In genomic region chrX:154372612-154373022, GRCh38 we compare ENCODE assay signal across 8 cellular contexts. TPM values are rescaled to one million over a fixed set of nuclear protein-coding genes. Genes with fewer than 3 reads are reported as not detected.
DNase-seq lines count a peak whose midpoint lies in the region; ATAC-seq and TF ChIP-seq lines count a peak whose summit lies in the region.

No MANE protein-coding gene starts in this region.

- 17% methylated on average over 5 of the region's 5 CpGs for WGBS in urinary bladder

- H3K27me3 ChIP-seq in right atrium auricular region (no peaks in the 10 kb centered on the region), iPS-15b (ENCODE audit: control insufficient read depth, insufficient read depth, low read length) (no peaks in the 10 kb centered on the region)

- H3K27ac ChIP-seq in right atrium auricular region (peak overlapping the region; percentile 84 to 96), urinary bladder (ENCODE audit: low read depth) (no peak overlapping the region)

- TF ChIP-seq CTCF in right atrium auricular region (IDR thresholded peaks at IDR 0.05) (no peak), WI38 (IDR thresholded peaks at IDR 0.05; ENCODE audit: low read depth, low read length) (no peak)

- ATAC-seq in Right ventricle myocardium superior (ENCODE audit: poor library complexity) (no peak), HG03342 (IDR thresholded peaks at IDR 0.05; ENCODE audit: unreplicated experiment) (no peak), GM21717 (IDR thresholded peaks at IDR 0.05; ENCODE audit: unreplicated experiment) (no peak)

- peaks cover 0 to 35% of the 10 kb centered on the region in 2 donors for H3K4me1 ChIP-seq in right atrium auricular region
- H3K4me1 ChIP-seq in iPS-15b (ENCODE audit: control insufficient read depth, insufficient read depth, low read length) = no peaks in the 10 kb centered on the region
- H3K4me1 ChIP-seq in urinary bladder (ENCODE audit: insufficient read depth) = no peaks in the 10 kb centered on the region

- H3K4me3 ChIP-seq in right atrium auricular region (peak overlapping the region; percentile 74 to 78), WI38 (ENCODE audit: low read depth, low read length) (peak overlapping the region; percentile 74), iPS-15b (ENCODE audit: low read depth, low read length) (peak overlapping the region; percentile 56), urinary bladder (ENCODE audit: low read depth, low read length) (peak overlapping the region; percentile 43)

- peaks cover 25% of the 10 kb centered on the region for H3K36me3 ChIP-seq in right atrium auricular region
- H3K36me3 ChIP-seq in iPS-15b (ENCODE audit: control insufficient read depth, insufficient read depth, low read length) = peaks cover 14% of the 10 kb centered on the region
- H3K36me3 ChIP-seq in urinary bladder (ENCODE audit: insufficient read depth) = no peaks in the 10 kb centered on the region

- no peak overlapping the region for H3K9ac ChIP-seq in iPS-15b (ENCODE audit: low read depth, low read length)

- DNase-seq in right atrium auricular region (ENCODE audit: low spot score) (no peak), Right ventricle myocardium superior (no peak), NCI-H446 treated with DMSO at 0.1 percent for 48 hours (lab: John Stamatoyannopoulos, UW) (no peak)

- intact Hi-C loops in Right ventricle myocardium superior (cut with DNase I) = no loop called here

- H3K9me3 ChIP-seq in right atrium auricular region (no peaks in the 10 kb centered on the region), iPS-15b (ENCODE audit: control insufficient read depth, insufficient read depth, low read length) (no peaks in the 10 kb centered on the region)

RNA-seq across cellular contexts. Expression of gene FLNA, which starts 1.8 kb away (rescaled TPM):
- total RNA-seq in right atrium auricular region (100 to 1,000 TPM; 263 to 419 TPM), Right ventricle myocardium superior (216 TPM), urinary bladder (1,306 TPM)
- 6,054 TPM for polyA plus RNA-seq in urinary bladder

RNA-seq across cellular contexts. Expression of gene EMD, which starts 6.5 kb away (rescaled TPM):
- total RNA-seq in right atrium auricular region (10 to 100 TPM; 41.5 to 47.0 TPM), Right ventricle myocardium superior (49.2 TPM), urinary bladder (25.9 TPM)
- 138 TPM for polyA plus RNA-seq in urinary bladder

RNA-seq across cellular contexts. Expression of gene RPL10, which starts 25.6 kb away (rescaled TPM):
- total RNA-seq in right atrium auricular region = 1,000 to 10,000 TPM; 1,667 to 4,587 TPM
- total RNA-seq in Right ventricle myocardium superior = 2,020 TPM
- total RNA-seq in urinary bladder = 3,691 TPM
- polyA plus RNA-seq in urinary bladder = 5,631 TPM

RNA-seq across cellular contexts. Expression of gene DNASE1L1, which starts 36.4 kb away (rescaled TPM):
- total RNA-seq in right atrium auricular region = 10 to 100 TPM; 74.4 to 84.0 TPM
- total RNA-seq in Right ventricle myocardium superior = 57.7 TPM
- total RNA-seq in urinary bladder = 11.9 TPM
- polyA plus RNA-seq in urinary bladder = 22.3 TPM

RNA-seq across cellular contexts. Expression of gene TAFAZZIN, which starts 38.7 kb away (rescaled TPM):
- total RNA-seq in right atrium auricular region (10 to 100 TPM; 24.8 to 28.9 TPM), Right ventricle myocardium superior (36.1 TPM), urinary bladder (13.4 TPM)
- 33.4 TPM for polyA plus RNA-seq in urinary bladder
